1 cellular context compared by ENCODE assay signal in the genomic region with DNA sequence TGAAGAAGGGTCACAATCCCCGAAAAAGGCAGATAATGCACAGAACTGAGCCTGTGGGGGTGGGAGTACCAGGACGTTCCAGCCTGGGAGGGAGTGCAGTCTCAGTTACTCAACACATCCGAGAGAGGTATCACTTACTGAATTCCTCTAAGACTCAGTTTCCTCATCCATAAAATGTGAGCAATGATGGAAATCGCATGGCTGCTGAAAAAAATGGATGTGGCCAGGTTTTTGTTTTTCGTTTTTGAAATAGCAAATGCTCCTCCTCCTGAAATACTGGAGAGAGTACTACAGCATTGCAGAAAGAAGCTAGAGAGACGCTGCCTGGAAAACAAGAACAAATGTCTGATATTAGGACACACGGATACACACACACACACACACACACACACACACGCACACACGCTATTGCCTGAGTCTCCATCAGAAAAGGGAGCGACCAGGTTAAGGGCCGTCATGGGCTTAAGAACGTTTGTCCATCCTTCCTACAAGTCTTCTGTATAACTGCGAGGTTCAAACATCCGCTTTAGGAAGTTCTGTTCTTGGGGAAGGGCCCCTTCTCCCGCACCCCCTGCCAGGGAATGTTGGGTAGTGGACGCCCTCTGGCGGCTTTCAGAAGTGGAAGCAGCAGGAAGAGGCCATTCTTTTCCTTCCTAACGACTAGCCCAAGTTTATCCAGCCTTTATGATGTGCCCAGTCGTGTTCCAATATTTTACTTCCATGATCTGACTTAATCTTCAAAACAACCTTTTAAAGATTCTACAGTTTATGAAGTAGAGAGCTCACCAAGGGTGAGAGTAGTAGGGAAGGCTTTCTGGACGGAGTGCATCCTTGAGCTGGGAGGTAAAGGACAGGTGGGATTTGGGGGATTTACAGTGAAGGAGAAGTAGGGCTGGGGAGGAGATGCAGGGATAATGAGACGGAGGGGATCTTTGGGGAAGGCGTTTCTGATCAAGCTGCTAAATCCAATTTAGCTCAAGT.
TF ChIP-seq lines count a peak whose summit lies in the region.

No MANE protein-coding gene starts in this region.

TF ChIP-seq in IMR-90, 13 proteins besides CTCF, POLR2A, EP300 and RAD21:
- no peak for TF ChIP-seq USF2 (IDR thresholded peaks at IDR 0.05; ENCODE audit: low read depth, low read length)
- TF ChIP-seq NFE2L2 (IDR thresholded peaks at IDR 0.05; ENCODE audit: low read depth, low read length): no peak
- no peak for TF ChIP-seq CHD1 (IDR thresholded peaks at IDR 0.05; ENCODE audit: low read depth, low read length)
- TF ChIP-seq MAFK (IDR thresholded peaks at IDR 0.05; ENCODE audit: low read depth, low read length): no peak
- TF ChIP-seq RFX5 (IDR thresholded peaks at IDR 0.05; ENCODE audit: low read depth, low read length): no peak
- no peak for TF ChIP-seq MXI1 (IDR thresholded peaks at IDR 0.05; ENCODE audit: borderline replicate concordance, low read depth, low read length)
- TF ChIP-seq SMC3 (IDR thresholded peaks at IDR 0.05; ENCODE audit: low read depth, low read length): peak; percentile 98
- TF ChIP-seq RCOR1 (IDR thresholded peaks at IDR 0.05; ENCODE audit: insufficient replicate concordance, low read length): peak; percentile 55
- no peak for TF ChIP-seq FOS (IDR thresholded peaks at IDR 0.05; ENCODE audit: low read depth, low read length)
- TF ChIP-seq BHLHE40 (IDR thresholded peaks at IDR 0.05; ENCODE audit: low read depth, low read length): no peak
- peak; percentile 79 for TF ChIP-seq MAZ (IDR thresholded peaks at IDR 0.05; ENCODE audit: borderline replicate concordance, low read depth, low read length)
- TF ChIP-seq CEBPB (IDR thresholded peaks at IDR 0.05; ENCODE audit: low read depth, low read length): no peak
- TF ChIP-seq, protein P1, sequence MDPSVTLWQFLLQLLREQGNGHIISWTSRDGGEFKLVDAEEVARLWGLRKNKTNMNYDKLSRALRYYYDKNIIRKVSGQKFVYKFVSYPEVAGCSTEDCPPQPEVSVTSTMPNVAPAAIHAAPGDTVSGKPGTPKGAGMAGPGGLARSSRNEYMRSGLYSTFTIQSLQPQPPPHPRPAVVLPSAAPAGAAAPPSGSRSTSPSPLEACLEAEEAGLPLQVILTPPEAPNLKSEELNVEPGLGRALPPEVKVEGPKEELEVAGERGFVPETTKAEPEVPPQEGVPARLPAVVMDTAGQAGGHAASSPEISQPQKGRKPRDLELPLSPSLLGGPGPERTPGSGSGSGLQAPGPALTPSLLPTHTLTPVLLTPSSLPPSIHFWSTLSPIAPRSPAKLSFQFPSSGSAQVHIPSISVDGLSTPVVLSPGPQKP (IDR thresholded peaks at IDR 0.05; ENCODE audit: borderline replicate concordance, low read depth, low read length): no peak
TF ChIP-seq in IMR-90: peak in this region for 3.
